29 cellular contexts compared by ENCODE assay signal in genomic region chr16:760065-760464, GRCh38. TPM values are rescaled to one million over a fixed set of nuclear protein-coding genes. Genes with fewer than 3 reads are reported as not detected.
DNase-seq lines count a peak whose midpoint lies in the region; ATAC-seq and TF ChIP-seq lines count a peak whose summit lies in the region.
"Had no signal": no experiment of that assay in that cellular context is flagged by ENCODE, and none has a peak within 500 bp of the region (broad histone marks: within the 10 kb centered on the region; RNA-seq: fewer than 3 reads in every experiment).

No MANE protein-coding gene starts in this region.

- H3K9me3 ChIP-seq in right cardiac atrium (ENCODE audit: control insufficient read depth, low read length) = no peaks in the 10 kb centered on the region
- H3K9me3 ChIP-seq in heart left ventricle = no peaks in the 10 kb centered on the region
- no peaks in the 10 kb centered on the region for H3K9me3 ChIP-seq in esophagus (ENCODE audit: control insufficient read depth in 2 of 2, insufficient read depth in 1 of 2, low read depth in 1 of 2, low read length in 1 of 2)
- H3K9me3 ChIP-seq in ascending aorta = no peaks in the 10 kb centered on the region
- H3K9me3 ChIP-seq: adrenal gland had no signal

- H3K4me3 ChIP-seq in right cardiac atrium (ENCODE audit: low read length) = no peak overlapping the region
- H3K4me3 ChIP-seq in heart left ventricle = no peak overlapping the region
- no peak overlapping the region for H3K4me3 ChIP-seq in esophagus (ENCODE audit: low read depth in 1 of 2, low read length in 2 of 2)
- no peak overlapping the region for H3K4me3 ChIP-seq in ascending aorta
- no peak overlapping the region for H3K4me3 ChIP-seq in dorsolateral prefrontal cortex
- H3K4me3 ChIP-seq: adrenal gland, tibial nerve had no signal

- H3K9me3 Mint-ChIP-seq in nephron = peaks cover 3% of the 10 kb centered on the region
- no peaks in the 10 kb centered on the region for H3K9me3 Mint-ChIP-seq in activated T-helper 2 cell treated with anti-CD3 and anti-CD28 coated beads, Interferon-gamma antibody, Interleukin-2, Interleukin-4, amounts not matched to agents 10 μg/mL and 5 μg/mL and 100 μg/mL, durations not matched to agents 14 hours and 24 hours and 36 hours
- H3K9me3 Mint-ChIP-seq: activated naive CD4-positive, alpha-beta T cell treated with anti-CD3 and anti-CD28 coated beads, Interleukin-2, amount 10 ng/mL, durations not matched to agents 7 days and 5 days; CD4-positive, alpha-beta T cell; immature natural killer cell; stimulated activated effector memory CD8-positive, alpha-beta T cell treated with anti-CD3 and anti-CD28 coated beads, Interleukin-12 subunit alpha, Interleukin-12 subunit beta, amount 100 ng/mL, for 72 hours had no signal

- H3K27ac ChIP-seq in right cardiac atrium (ENCODE audit: low read length) (no peak overlapping the region), heart left ventricle (no peak overlapping the region), esophagus (ENCODE audit: low read depth in 2 of 2, low read length in 1 of 2) (peak overlapping the region; percentile 50 to 59), ascending aorta (no peak overlapping the region), dorsolateral prefrontal cortex (no peak overlapping the region)
- H3K27ac ChIP-seq: adrenal gland, tibial nerve had no signal

- TF ChIP-seq CTCF in heart left ventricle (IDR thresholded peaks at IDR 0.05) (no peak), nephron (IDR thresholded peaks at IDR 0.05; ENCODE audit: unreplicated experiment in 3 of 3) (no peak), ascending aorta (IDR thresholded peaks at IDR 0.05) (no peak), dorsolateral prefrontal cortex (IDR thresholded peaks at IDR 0.05 in 54 of 56, conservative IDR thresholded peaks at IDR 0.05 in 2 of 56; ENCODE audit: low read depth in 1 of 56, partially characterized antibody in 56 of 56) (no peak)

- DNase-seq in right cardiac atrium (peak in 2 of 3 donors; percentile 40 to 46), heart left ventricle (no peak), ascending aorta (ENCODE audit: low spot score in 2 of 2) (no peak), dorsolateral prefrontal cortex (no peak)
- no peak for DNase-seq in activated T-helper 2 cell treated with anti-CD3 and anti-CD28 coated beads, Interferon-gamma antibody, Interleukin-2, Interleukin-4, amounts not matched to agents 10 μg/mL and 5 μg/mL and 100 μg/mL, durations not matched to agents 14 hours and 24 hours and 36 hours (ENCODE audit: low spot score)
- DNase-seq: activated CD4-positive, alpha-beta memory T cell treated with anti-CD3 and anti-CD28 coated beads for 36 hours; activated CD4-positive, CD25-positive, alpha-beta regulatory T cell treated with anti-CD3 and anti-CD28 coated beads, Interleukin-2, amount 50 U/mL, for 72 hours; activated naive CD4-positive, alpha-beta T cell treated with anti-CD3 and anti-CD28 coated beads, Interleukin-2, amount 10 ng/mL, durations not matched to agents 7 days and 5 days; adrenal gland; AML-193; immature natural killer cell; naive B cell; NCI-H1048; NCI-H446 treated with DMSO at 0.1 percent for 48 hours; OCI-M1; Right ventricle myocardium superior; stimulated activated CD4-positive, alpha-beta T cell treated with anti-CD3 and anti-CD28 coated beads, Interleukin-4, amount 100 ng/mL, for 4 hours; T-helper 17 cell had no signal

- intact Hi-C loops in right cardiac atrium (cut with DNase I) (no loop called here), heart left ventricle (cut with DNase I) (no loop called here), ascending aorta (cut with DNase I) (no loop called here), dorsolateral prefrontal cortex (cut with DNase I) (no loop called here)
- intact Hi-C loops in activated T-helper 2 cell treated with anti-CD3 and anti-CD28 coated beads, Interferon-gamma antibody, Interleukin-2, Interleukin-4, amounts not matched to agents 10 μg/mL and 5 μg/mL and 100 μg/mL, durations not matched to agents 14 hours and 24 hours and 36 hours (cut with micrococcal nuclease) = no loop called here

- no peak for TF ChIP-seq POLR2A in heart left ventricle (IDR thresholded peaks at IDR 0.05)

- H3K4me1 ChIP-seq in right cardiac atrium (ENCODE audit: control insufficient read depth, insufficient read depth, low read length) (no peaks in the 10 kb centered on the region), heart left ventricle (peaks cover 0 to 6% (median 0%) of the 10 kb centered on the region in 12 donors), esophagus (ENCODE audit: control insufficient read depth in 2 of 2, insufficient read depth in 2 of 2, low read length in 1 of 2) (peaks cover 0 to 5% of the 10 kb centered on the region in 2 donors), ascending aorta (no peaks in the 10 kb centered on the region)
- H3K4me1 ChIP-seq: adrenal gland, tibial nerve had no signal

- H3K27me3 ChIP-seq in right cardiac atrium (ENCODE audit: control insufficient read depth, insufficient read depth) (no peaks in the 10 kb centered on the region), heart left ventricle (peaks cover 0 to 15% (median 0%) of the 10 kb centered on the region in 9 donors), esophagus (ENCODE audit: control insufficient read depth in 1 of 2, insufficient read depth in 2 of 2, low read length in 2 of 2) (no peaks in the 10 kb centered on the region), ascending aorta (no peaks in the 10 kb centered on the region), dorsolateral prefrontal cortex (no peaks in the 10 kb centered on the region)
- H3K27me3 ChIP-seq: adrenal gland had no signal

- H3K27ac Mint-ChIP-seq in nephron = peak overlapping the region in 2 of 3 experiments; percentile 24 to 73
- H3K27ac Mint-ChIP-seq in activated T-helper 2 cell treated with anti-CD3 and anti-CD28 coated beads, Interferon-gamma antibody, Interleukin-2, Interleukin-4, amounts not matched to agents 10 μg/mL and 5 μg/mL and 100 μg/mL, durations not matched to agents 14 hours and 24 hours and 36 hours = no peak overlapping the region
- H3K27ac Mint-ChIP-seq: activated CD4-positive, alpha-beta memory T cell treated with anti-CD3 and anti-CD28 coated beads for 36 hours; activated naive CD4-positive, alpha-beta T cell treated with anti-CD3 and anti-CD28 coated beads, Interleukin-2, amount 10 ng/mL, durations not matched to agents 7 days and 5 days; CD4-positive, alpha-beta T cell; IgD-negative memory B cell; immature natural killer cell; naive B cell; stimulated activated effector memory CD8-positive, alpha-beta T cell treated with anti-CD3 and anti-CD28 coated beads, Interleukin-12 subunit alpha, Interleukin-12 subunit beta, amount 100 ng/mL, for 72 hours; T-helper 17 cell had no signal

- peaks cover 4% of the 10 kb centered on the region for H3K4me1 Mint-ChIP-seq in nephron
- no peaks in the 10 kb centered on the region for H3K4me1 Mint-ChIP-seq in activated T-helper 2 cell treated with anti-CD3 and anti-CD28 coated beads, Interferon-gamma antibody, Interleukin-2, Interleukin-4, amounts not matched to agents 10 μg/mL and 5 μg/mL and 100 μg/mL, durations not matched to agents 14 hours and 24 hours and 36 hours (ENCODE audit: low read depth)
- H3K4me1 Mint-ChIP-seq: immature natural killer cell; stimulated activated effector memory CD8-positive, alpha-beta T cell treated with anti-CD3 and anti-CD28 coated beads, Interleukin-12 subunit alpha, Interleukin-12 subunit beta, amount 100 ng/mL, for 72 hours; T-helper 17 cell had no signal

- ATAC-seq in right cardiac atrium (peak in 1 of 2 donors; percentile 10), heart left ventricle (no peak), HG03097 (IDR thresholded peaks at IDR 0.05; ENCODE audit: low FRiP score, unreplicated experiment) (no peak)
- ATAC-seq: left lobe of liver; stimulated activated effector memory CD8-positive, alpha-beta T cell treated with anti-CD3 and anti-CD28 coated beads, Interleukin-12 subunit alpha, Interleukin-12 subunit beta, amount 100 ng/mL, for 72 hours; T-helper 17 cell had no signal

- WGBS in right cardiac atrium = 67% methylated on average over 15 of the region's 15 CpGs
- whole genome bisulfite sequencing in heart left ventricle, 4 donors = 62 to 80% (median 68%) methylated on average over 9 to 15 of the region's 15 CpGs
- 41 to 58% methylated on average over 15 of the region's 15 CpGs for WGBS in esophagus, 2 donors

- H3K36me3 ChIP-seq in heart left ventricle (no peaks in the 10 kb centered on the region), esophagus (ENCODE audit: control insufficient read depth in 2 of 2, insufficient read depth in 2 of 2, low read length in 1 of 2) (no peaks in the 10 kb centered on the region), ascending aorta (no peaks in the 10 kb centered on the region)
- H3K36me3 ChIP-seq: adrenal gland, tibial nerve had no signal

- no peaks in the 10 kb centered on the region for H3K36me3 Mint-ChIP-seq in nephron (ENCODE audit: low read depth)
- H3K36me3 Mint-ChIP-seq in activated T-helper 2 cell treated with anti-CD3 and anti-CD28 coated beads, Interferon-gamma antibody, Interleukin-2, Interleukin-4, amounts not matched to agents 10 μg/mL and 5 μg/mL and 100 μg/mL, durations not matched to agents 14 hours and 24 hours and 36 hours (ENCODE audit: low read depth) = no peaks in the 10 kb centered on the region
- H3K36me3 Mint-ChIP-seq: activated CD4-positive, alpha-beta memory T cell treated with anti-CD3 and anti-CD28 coated beads for 36 hours; activated naive CD4-positive, alpha-beta T cell treated with anti-CD3 and anti-CD28 coated beads, Interleukin-2, amount 10 ng/mL, durations not matched to agents 7 days and 5 days; brain; immature natural killer cell; naive B cell; stimulated activated effector memory CD8-positive, alpha-beta T cell treated with anti-CD3 and anti-CD28 coated beads, Interleukin-12 subunit alpha, Interleukin-12 subunit beta, amount 100 ng/mL, for 72 hours had no signal

- no peak overlapping the region for H3K4me3 Mint-ChIP-seq in nephron
- H3K4me3 Mint-ChIP-seq in activated T-helper 2 cell treated with anti-CD3 and anti-CD28 coated beads, Interferon-gamma antibody, Interleukin-2, Interleukin-4, amounts not matched to agents 10 μg/mL and 5 μg/mL and 100 μg/mL, durations not matched to agents 14 hours and 24 hours and 36 hours (ENCODE audit: low read depth) = no peak overlapping the region
- H3K4me3 Mint-ChIP-seq: activated CD4-positive, alpha-beta memory T cell treated with anti-CD3 and anti-CD28 coated beads for 36 hours; activated naive CD4-positive, alpha-beta T cell treated with anti-CD3 and anti-CD28 coated beads, Interleukin-2, amount 10 ng/mL, durations not matched to agents 7 days and 5 days; brain; CD4-positive, alpha-beta T cell; IgD-negative memory B cell; immature natural killer cell; naive B cell; stimulated activated effector memory CD8-positive, alpha-beta T cell treated with anti-CD3 and anti-CD28 coated beads, Interleukin-12 subunit alpha, Interleukin-12 subunit beta, amount 100 ng/mL, for 72 hours; T-helper 17 cell had no signal

- no peaks in the 10 kb centered on the region for H3K27me3 Mint-ChIP-seq in nephron (ENCODE audit: low read depth)
- no peaks in the 10 kb centered on the region for H3K27me3 Mint-ChIP-seq in activated T-helper 2 cell treated with anti-CD3 and anti-CD28 coated beads, Interferon-gamma antibody, Interleukin-2, Interleukin-4, amounts not matched to agents 10 μg/mL and 5 μg/mL and 100 μg/mL, durations not matched to agents 14 hours and 24 hours and 36 hours (ENCODE audit: low read depth)
- H3K27me3 Mint-ChIP-seq: T-helper 17 cell had no signal

RNA-seq across cellular contexts. Expression of gene MSLN, which starts 0.5 kb away (rescaled TPM):
- total RNA-seq in right cardiac atrium (1 to 10 TPM in 2 of 4 donors, under 1 TPM in 1, not detected in 1; 0.92 to 3.1 (median 1.0) TPM), heart left ventricle (10 to 100 TPM in 1 of 9 donors, under 1 TPM in 2, not detected in 6; 0.48 to 82.2 (median 0.50) TPM), ascending aorta (1.7 TPM), dorsolateral prefrontal cortex (1 to 10 TPM in 39 of 120 experiments, under 1 TPM in 60, not detected in 21; 0.29 to 6.6 (median 0.90) TPM)
- polyA plus RNA-seq in right cardiac atrium (not detected), heart left ventricle (not detected), esophagus (1 to 10 TPM in 1 of 2 donors, under 1 TPM in 1; 0.87 to 3.7 TPM)
- total RNA-seq in activated T-helper 2 cell treated with anti-CD3 and anti-CD28 coated beads, Interferon-gamma antibody, Interleukin-2, Interleukin-4, amounts not matched to agents 10 μg/mL and 5 μg/mL and 100 μg/mL, durations not matched to agents 14 hours and 24 hours and 36 hours = not detected in 2 replicates
- total RNA-seq: activated CD4-positive, alpha-beta memory T cell treated with anti-CD3 and anti-CD28 coated beads for 36 hours; CD4-positive, alpha-beta T cell; chondrocyte; pulmonary artery endothelial cell; T-helper 17 cell had no signal
- polyA plus RNA-seq: IgD-negative memory B cell, immature natural killer cell had no signal

RNA-seq across cellular contexts. Expression of gene CIAO3, which starts 19.3 kb away (rescaled TPM):
- total RNA-seq in right cardiac atrium (10 to 100 TPM; 21.5 to 31.3 (median 23.4) TPM), heart left ventricle (10 to 100 TPM; 21.4 to 33.1 (median 26.8) TPM), ascending aorta (103 TPM), dorsolateral prefrontal cortex (10 to 100 TPM; 32.4 to 98.2 (median 48.8) TPM)
- polyA plus RNA-seq in right cardiac atrium (28.2 TPM), heart left ventricle (10 to 100 TPM; 36.0 to 41.5 TPM), esophagus (10 to 100 TPM; 21.9 to 41.2 TPM)
- total RNA-seq in activated T-helper 2 cell treated with anti-CD3 and anti-CD28 coated beads, Interferon-gamma antibody, Interleukin-2, Interleukin-4, amounts not matched to agents 10 μg/mL and 5 μg/mL and 100 μg/mL, durations not matched to agents 14 hours and 24 hours and 36 hours = 42.8 and 43.4 TPM in 2 replicates

RNA-seq across cellular contexts. Expression of gene RPUSD1, which starts 28.1 kb away (rescaled TPM):
- 10 to 100 TPM in 2 of 4 donors, 1 to 10 TPM in 2; 9.3 to 11.8 (median 9.9) TPM for total RNA-seq in right cardiac atrium
- polyA plus RNA-seq in right cardiac atrium = 11.5 TPM
- 10 to 100 TPM in 4 of 9 donors, 1 to 10 TPM in 5; 7.1 to 19.4 (median 9.9) TPM for total RNA-seq in heart left ventricle
- polyA plus RNA-seq in heart left ventricle = 10 to 100 TPM; 12.5 to 25.7 TPM
- polyA plus RNA-seq in esophagus = 10 to 100 TPM; 16.1 to 18.9 TPM
- 4.8 TPM for total RNA-seq in ascending aorta
- total RNA-seq in dorsolateral prefrontal cortex = 10 to 100 TPM in 119 of 120 experiments, 1 to 10 TPM in 1; 9.7 to 31.5 (median 23.0) TPM
- 35.1 and 35.3 TPM in 2 replicates for total RNA-seq in activated T-helper 2 cell treated with anti-CD3 and anti-CD28 coated beads, Interferon-gamma antibody, Interleukin-2, Interleukin-4, amounts not matched to agents 10 μg/mL and 5 μg/mL and 100 μg/mL, durations not matched to agents 14 hours and 24 hours and 36 hours

RNA-seq across cellular contexts. Expression of gene CHTF18, which starts 28.4 kb away (rescaled TPM):
- total RNA-seq in right cardiac atrium (1 to 10 TPM; 4.0 to 6.9 (median 4.9) TPM), heart left ventricle (10 to 100 TPM in 2 of 9 donors, 1 to 10 TPM in 6, under 1 TPM in 1; 0.83 to 15.0 (median 4.0) TPM), ascending aorta (19.9 TPM), dorsolateral prefrontal cortex (10 to 100 TPM in 118 of 120 experiments, 1 to 10 TPM in 2; 9.5 to 68.5 (median 17.6) TPM)
- polyA plus RNA-seq in right cardiac atrium (3.4 TPM), heart left ventricle (1 to 10 TPM; 2.6 to 3.9 TPM), esophagus (10 to 100 TPM; 14.8 to 28.9 TPM)
- total RNA-seq in activated T-helper 2 cell treated with anti-CD3 and anti-CD28 coated beads, Interferon-gamma antibody, Interleukin-2, Interleukin-4, amounts not matched to agents 10 μg/mL and 5 μg/mL and 100 μg/mL, durations not matched to agents 14 hours and 24 hours and 36 hours = 108 and 119 TPM in 2 replicates

RNA-seq across cellular contexts. Expression of gene HAGHL, which starts 33.2 kb away (rescaled TPM):
- 10 to 100 TPM in 3 of 4 donors, 1 to 10 TPM in 1; 7.5 to 15.3 (median 12.0) TPM for total RNA-seq in right cardiac atrium
- 21.0 TPM for polyA plus RNA-seq in right cardiac atrium
- 10 to 100 TPM in 7 of 9 donors, 1 to 10 TPM in 2; 5.0 to 16.4 (median 11.9) TPM for total RNA-seq in heart left ventricle
- polyA plus RNA-seq in heart left ventricle = 10 to 100 TPM; 11.3 to 44.2 TPM
- 1 to 10 TPM; 1.6 to 3.4 TPM for polyA plus RNA-seq in esophagus
- 9.7 TPM for total RNA-seq in ascending aorta
- 10 to 100 TPM; 27.4 to 81.3 (median 41.5) TPM for total RNA-seq in dorsolateral prefrontal cortex
- total RNA-seq in activated T-helper 2 cell treated with anti-CD3 and anti-CD28 coated beads, Interferon-gamma antibody, Interleukin-2, Interleukin-4, amounts not matched to agents 10 μg/mL and 5 μg/mL and 100 μg/mL, durations not matched to agents 14 hours and 24 hours and 36 hours = 18.5 and 21.4 TPM in 2 replicates

Comparison
In these comparisons a context has a peak if more than half of its experiments do, and no peak if none do; other contexts are left out.
1. DNase-seq: peak in right cardiac atrium (2 of 3); none in heart left ventricle (0 of 5), ascending aorta (0 of 2), dorsolateral prefrontal cortex (0 of 10) and activated T-helper 2 cell treated with anti-CD3 and anti-CD28 coated beads, Interferon-gamma antibody, Interleukin-2, Interleukin-4, amounts not matched to agents 10 μg/mL and 5 μg/mL and 100 μg/mL, durations not matched to agents 14 hours and 24 hours and 36 hours (single experiment).
2. H3K27ac ChIP-seq: peak in esophagus (2 of 2); none in right cardiac atrium (single experiment), heart left ventricle (0 of 12), ascending aorta (0 of 2) and dorsolateral prefrontal cortex (0 of 59).